ENCODE assay signal across 8 cellular contexts in the genomic region with DNA sequence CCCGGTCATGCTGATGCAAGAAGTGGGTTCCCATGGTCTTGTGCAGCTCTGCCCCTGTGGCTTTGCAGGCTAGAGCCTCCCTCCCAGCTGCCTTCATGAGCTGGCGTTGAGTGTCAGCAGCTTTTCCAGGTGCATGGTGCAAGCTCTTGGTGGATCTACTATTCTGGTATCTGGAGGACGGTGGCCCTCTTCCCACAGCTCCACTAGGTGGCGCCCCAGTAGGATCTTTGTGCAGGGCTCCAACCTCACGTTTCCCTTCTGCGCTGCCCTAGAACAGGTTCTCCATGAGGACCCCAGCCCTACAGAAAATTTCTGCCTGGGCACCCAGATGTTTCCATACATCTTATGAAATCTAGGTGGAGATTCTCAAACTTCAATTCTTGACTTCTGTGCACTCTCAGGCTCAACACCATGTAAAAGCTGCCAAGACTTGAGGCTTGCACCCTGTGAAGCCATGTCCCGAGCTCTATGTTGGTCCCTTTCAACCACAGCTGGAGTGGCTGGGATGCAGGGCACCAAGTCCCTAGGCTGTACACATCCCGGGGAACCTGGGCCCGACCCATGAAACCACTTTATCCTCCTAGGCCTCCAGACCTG.
DNase-seq lines count a peak whose midpoint lies in the region; ATAC-seq and TF ChIP-seq lines count a peak whose summit lies in the region.

No MANE protein-coding gene starts in this region.

- no TSS peak for BruUV-seq in PC-3 (replicated peaks; lab: Mats Ljungman, UMichigan)

- no peak overlapping the region for H3K27ac Mint-ChIP-seq in activated T-cell treated with anti-CD3 and anti-CD28 coated beads, Interleukin-2, amount 50 U/mL, for 24 hours

- H3K9me3 ChIP-seq in PC-3 (ENCODE audit: low read length) = no peaks in the 10 kb centered on the region

- no peak overlapping the region for H3K27ac ChIP-seq in PC-3 (ENCODE audit: low read length)

- H3K4me1 Mint-ChIP-seq in activated T-cell treated with anti-CD3 and anti-CD28 coated beads, Interleukin-2, amount 50 U/mL, for 24 hours (ENCODE audit: low read depth) = peaks cover 2% of the 10 kb centered on the region

- TF ChIP-seq CTCF in GM13977 (IDR thresholded peaks at IDR 0.05; ENCODE audit: extremely low read depth, insufficient read depth, missing control alignments) (peak; percentile 77), PC-3 (conservative IDR thresholded peaks at IDR 0.05; ENCODE audit: low read depth, low read length) (peak; percentile 50), foreskin fibroblast (IDR thresholded peaks at IDR 0.05; ENCODE audit: low read depth, low read length) (peak; percentile 81)

- H3K27me3 ChIP-seq in PC-3 (ENCODE audit: low read length) = no peaks in the 10 kb centered on the region

- no peaks in the 10 kb centered on the region for H3K27me3 Mint-ChIP-seq in activated T-cell treated with anti-CD3 and anti-CD28 coated beads, Interleukin-2, amount 50 U/mL, for 24 hours

- H3K36me3 Mint-ChIP-seq in activated T-cell treated with anti-CD3 and anti-CD28 coated beads, Interleukin-2, amount 50 U/mL, for 24 hours (ENCODE audit: low read depth) = no peaks in the 10 kb centered on the region

- H3K4me3 ChIP-seq in PC-3 (ENCODE audit: low read length) = no peak overlapping the region
- no peak overlapping the region for H3K4me3 ChIP-seq in foreskin fibroblast (ENCODE audit: low read depth in 1 of 2, low read length in 2 of 2)

- no peaks in the 10 kb centered on the region for H3F3A ChIP-seq in PC-3 (ENCODE audit: low read length, unreplicated experiment)

- no peaks in the 10 kb centered on the region for H3K9me2 ChIP-seq in PC-3 (replicated peaks; ENCODE audit: low read length)

- no peak overlapping the region for H3K4me3 Mint-ChIP-seq in activated T-cell treated with anti-CD3 and anti-CD28 coated beads, Interleukin-2, amount 50 U/mL, for 24 hours

- H4K20me1 ChIP-seq in PC-3 (ENCODE audit: low read length) = no peaks in the 10 kb centered on the region

- no peak overlapping the region for H3K4me2 ChIP-seq in PC-3 (ENCODE audit: low read length)

- peak; percentile 42 for DNase-seq in A172 (ENCODE audit: low spot score)
- no peak for DNase-seq in GM13977 (ENCODE audit: low spot score)
- peak; percentile 44 for DNase-seq in PC-3
- DNase-seq in activated T-cell treated with anti-CD3 and anti-CD28 coated beads, Interleukin-2, amount 50 U/mL, for 24 hours = peak; percentile 82
- peak; percentile 26 to 77 for DNase-seq in foreskin fibroblast
- peak; percentile 22 for DNase-seq in retina
- no peak for DNase-seq in cortex of kidney (lab: John Stamatoyannopoulos, UW)

- intact Hi-C loops in PC-3 (cut with micrococcal nuclease) = no loop called here

- H3K9me3 Mint-ChIP-seq in activated T-cell treated with anti-CD3 and anti-CD28 coated beads, Interleukin-2, amount 50 U/mL, for 24 hours = no peaks in the 10 kb centered on the region

- H3K4me1 ChIP-seq in PC-3 (ENCODE audit: insufficient read depth, low read length) = no peaks in the 10 kb centered on the region

- H2AFZ ChIP-seq in PC-3 (ENCODE audit: low read length) = no peak overlapping the region

- H3K9ac ChIP-seq in PC-3 (ENCODE audit: low read length) = no peak overlapping the region

- in situ Hi-C loops in GM13977 (cut with MboI; ENCODE audit: low pct_unique_long_range_greater_than_20kb, low sequenced_read_pairs, unreplicated experiment) = no loop called here

- H3K36me3 ChIP-seq in PC-3 (ENCODE audit: low read depth, low read length) = no peaks in the 10 kb centered on the region

- H3K79me2 ChIP-seq in PC-3 (ENCODE audit: low read length) = no peaks in the 10 kb centered on the region

- CTCF ChIA-PET in PC-3 (lab: Charles Lee) = interaction anchor here (0.5 to 0.7 kb wide), 3 partner anchors 148 to 1102 kb away, joined by 3 read pairs; no protein-coding TSS in a partner anchor

- ATAC-seq in HG03045 (IDR thresholded peaks at IDR 0.05; ENCODE audit: unreplicated experiment) = peak; percentile 81
- ATAC-seq in PC-3 = peak; percentile 65; the same call in 1 of the 2 replicates

- POLR2A ChIA-PET in PC-3 (lab: Charles Lee; ENCODE audit: unreplicated experiment) = no interaction called here

Comparison
In these comparisons a context has a peak if more than half of its experiments do, and no peak if none do; other contexts are left out.
1. DNase-seq: peak in A172 (single experiment), PC-3 (single experiment), activated T-cell treated with anti-CD3 and anti-CD28 coated beads, Interleukin-2, amount 50 U/mL, for 24 hours (single experiment), foreskin fibroblast (2 of 2) and retina (single experiment); none in GM13977 (single experiment) and cortex of kidney (single experiment).
2. Peak in every context shown above with its lines, with median percentiles within 50 percentile points of each other: CTCF ChIP-seq.